Comparison of ENCODE assay signal across 10 cellular contexts in genomic region chr9:92607088-92607487, GRCh38.
DNase-seq lines count a peak whose midpoint lies in the region; ATAC-seq, FAIRE-seq and TF ChIP-seq lines count a peak whose summit lies in the region.
"Had no signal": no experiment of that assay in that cellular context is flagged by ENCODE, and none has a peak within 500 bp of the region (broad histone marks: within the 10 kb centered on the region; RNA-seq: fewer than 3 reads in every experiment).

No MANE protein-coding gene starts in this region.

- intact Hi-C loops in sciatic nerve (cut with DNase I) = no loop called here

- DNase-seq in NCI-H2029 (lab: John Stamatoyannopoulos, UW) (peak; percentile 33), epithelial cell of esophagus (ENCODE audit: low read depth) (peak; percentile 50), sciatic nerve (ENCODE audit: low spot score) (no peak), GM12892 (ENCODE audit: insufficient read length) (no peak), SHP77 treated with DMSO at 0.1 percent for 48 hours (lab: John Stamatoyannopoulos, UW) (no peak)
- DNase-seq: activated CD8-positive, alpha-beta T cell treated with anti-CD3 and anti-CD28 coated beads, Interleukin-2, amount 10 ng/mL, durations not matched to agents 7 days and 5 days; stomach had no signal

- ATAC-seq in GM18870 (IDR thresholded peaks at IDR 0.05; ENCODE audit: unreplicated experiment) = peak; percentile 64
- ATAC-seq in sciatic nerve = peak; percentile 74
- ATAC-seq in esophagus mucosa = no peak
- ATAC-seq: activated CD8-positive, alpha-beta T cell treated with anti-CD3 and anti-CD28 coated beads, Interleukin-2, amount 10 ng/mL, durations not matched to agents 7 days and 5 days had no signal

- H3K4me3 ChIP-seq in epithelial cell of esophagus (ENCODE audit: low read length) = no peak overlapping the region
- H3K4me3 ChIP-seq: adrenal gland, stomach had no signal

- no peak for TF ChIP-seq CTCF in epithelial cell of esophagus (IDR thresholded peaks at IDR 0.05; ENCODE audit: insufficient read depth, low read depth, low read length, missing control alignments)

- no peak for TF ChIP-seq POLR2A in GM12892 (IDR thresholded peaks at IDR 0.05; ENCODE audit: low read depth, low read length)

- no peak for FAIRE-seq in GM12892 (lab: Jason Lieb, UNC)

Comparison
In these comparisons a context has a peak if more than half of its experiments do, and no peak if none do; other contexts are left out.
1. DNase-seq: peak in NCI-H2029 (single experiment) and epithelial cell of esophagus (single experiment); none in sciatic nerve (single experiment), GM12892 (single experiment) and SHP77 treated with DMSO at 0.1 percent for 48 hours (single experiment).